Comparison of ENCODE assay signal across 8 cellular contexts in the genomic region with DNA sequence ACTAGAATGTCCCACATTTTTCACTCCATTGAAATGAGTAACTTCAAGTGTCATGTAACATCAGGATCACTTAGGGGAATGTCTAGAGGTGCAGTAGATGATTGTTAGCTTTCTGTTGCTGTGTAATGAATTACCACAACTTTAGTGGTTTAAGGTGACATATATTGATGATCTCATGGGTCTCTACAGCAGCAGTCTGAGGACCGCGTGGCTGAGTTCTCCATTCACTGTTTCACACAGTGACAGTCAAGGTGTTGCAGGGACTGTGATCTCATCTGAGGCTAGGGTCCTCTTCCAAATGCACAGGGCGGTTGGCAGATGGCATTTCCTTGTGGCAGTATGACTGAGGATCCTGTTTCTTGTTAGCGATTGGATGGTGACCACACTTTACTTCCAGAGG.
DNase-seq lines count a peak whose midpoint lies in the region; ATAC-seq, FAIRE-seq and TF ChIP-seq lines count a peak whose summit lies in the region.

No MANE protein-coding gene starts in this region.

- peak overlapping the region; percentile 10; the same call in 1 of the 2 replicates for H3K27ac Mint-ChIP-seq in WTC11

- no peak overlapping the region for H3K27ac ChIP-seq in pancreas
- no peak overlapping the region for H3K27ac ChIP-seq in A673 (ENCODE audit: low read depth, low read length, poor library complexity, severe bottlenecking)

- 0 out of 2 replicates have a peak, but pooled peaks cover 3% of the 10 kb centered on the region for H3K9me3 Mint-ChIP-seq in WTC11

- intact Hi-C loops in pancreas (cut with DNase I) = loop anchor here in 1 of 3 donors (10.0 kb wide), 1 partner anchor 61 kb away; no protein-coding TSS in a partner anchor
- intact Hi-C loops in A673 (cut with micrococcal nuclease; ENCODE audit: unreplicated experiment) = no loop called here

- POLR2A ChIA-PET in WTC11 (lab: Charles Lee) (no interaction called here), A673 (lab: Charles Lee; ENCODE audit: low non-redundant PET) (no interaction called here)

- WGBS in pancreas, 2 donors = 91% methylated on average over 4 of the region's 4 CpGs

- H3K9me3 ChIP-seq in pancreas (no peaks in the 10 kb centered on the region), A673 (ENCODE audit: low read depth, low read length, poor library complexity, severe bottlenecking) (no peaks in the 10 kb centered on the region)

- no peaks in the 10 kb centered on the region for H3K27me3 Mint-ChIP-seq in WTC11 (ENCODE audit: low read depth)

- H3K4me1 ChIP-seq in pancreas = peaks cover 5 to 30% (median 28%) of the 10 kb centered on the region in 3 donors
- no peaks in the 10 kb centered on the region for H3K4me1 ChIP-seq in A673 (ENCODE audit: insufficient read depth, low read length, poor library complexity, severe bottlenecking)

- peaks cover 2% of the 10 kb centered on the region; the same call in 1 of the 2 replicates for H3K4me1 Mint-ChIP-seq in WTC11

- no peak overlapping the region for H3K4me3 Mint-ChIP-seq in WTC11

- no peaks in the 10 kb centered on the region for H3K36me3 Mint-ChIP-seq in WTC11

- H3K27me3 ChIP-seq in pancreas (no peaks in the 10 kb centered on the region), A673 (replicated peaks; ENCODE audit: insufficient read depth, low read depth, low read length, poor library complexity) (no peaks in the 10 kb centered on the region)

- BruUV-seq in A673 (replicated peaks; lab: Mats Ljungman, UMichigan) = no TSS peak

- TF ChIP-seq CTCF in WTC11 (IDR thresholded peaks at IDR 0.05) (no peak), pancreas (IDR thresholded peaks at IDR 0.05) (no peak), A673 (conservative IDR thresholded peaks at IDR 0.05; ENCODE audit: low read depth, low read length) (no peak)

- DNase-seq in stimulated activated naive CD4-positive, alpha-beta T cell treated with Interleukin-2 at 50 U/mL for 16 hours (lab: John Stamatoyannopoulos, UW) = peak; percentile 50
- DNase-seq in stimulated activated naive CD4-positive, alpha-beta T cell (lab: John Stamatoyannopoulos, UW) = no peak
- DNase-seq in WTC11 (ENCODE audit: low spot score) = no peak
- DNase-seq in kidney glomerular epithelial cell (lab: John Stamatoyannopoulos, UW) = peak; percentile 6
- DNase-seq in pancreas = no peak
- no peak for DNase-seq in NCI-H128 (lab: John Stamatoyannopoulos, UW; ENCODE audit: unreplicated experiment)
- DNase-seq in A673 (ENCODE audit: low spot score) = no peak
- DNase-seq in anterior cingulate cortex (lab: John Stamatoyannopoulos, UW) = no peak

- H3K36me3 ChIP-seq in pancreas (no peaks in the 10 kb centered on the region), A673 (ENCODE audit: insufficient read depth, low read length, poor library complexity, severe bottlenecking) (no peaks in the 10 kb centered on the region)

- ATAC-seq in WTC11 (no peak), pancreas (no peak)

- CTCF ChIA-PET in WTC11 (lab: Charles Lee) (no interaction called here), A673 (lab: Charles Lee) (no interaction called here)

- H3K4me3 ChIP-seq in pancreas = no peak overlapping the region
- no peak overlapping the region for H3K4me3 ChIP-seq in A673 (ENCODE audit: low read depth, low read length, poor library complexity, severe bottlenecking)

- no peak for FAIRE-seq in pancreas (lab: Jason Lieb, UNC)

TF ChIP-seq in WTC11, 78 proteins besides CTCF, POLR2A, EP300 and RAD21:
- TF ChIP-seq, protein P1, sequence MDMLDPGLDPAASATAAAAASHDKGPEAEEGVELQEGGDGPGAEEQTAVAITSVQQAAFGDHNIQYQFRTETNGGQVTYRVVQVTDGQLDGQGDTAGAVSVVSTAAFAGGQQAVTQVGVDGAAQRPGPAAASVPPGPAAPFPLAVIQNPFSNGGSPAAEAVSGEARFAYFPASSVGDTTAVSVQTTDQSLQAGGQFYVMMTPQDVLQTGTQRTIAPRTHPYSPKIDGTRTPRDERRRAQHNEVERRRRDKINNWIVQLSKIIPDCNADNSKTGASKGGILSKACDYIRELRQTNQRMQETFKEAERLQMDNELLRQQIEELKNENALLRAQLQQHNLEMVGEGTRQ (CRISPR knock-in tag; IDR thresholded peaks at IDR 0.05) = no peak
- TF ChIP-seq, protein P2, sequence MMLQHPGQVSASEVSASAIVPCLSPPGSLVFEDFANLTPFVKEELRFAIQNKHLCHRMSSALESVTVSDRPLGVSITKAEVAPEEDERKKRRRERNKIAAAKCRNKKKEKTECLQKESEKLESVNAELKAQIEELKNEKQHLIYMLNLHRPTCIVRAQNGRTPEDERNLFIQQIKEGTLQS (CRISPR knock-in tag; conservative IDR thresholded peaks at IDR 0.05) = no peak
- TF ChIP-seq E2F1 (CRISPR knock-in tag; IDR thresholded peaks at IDR 0.05) = no peak
- no peak for TF ChIP-seq MYBL2 (CRISPR knock-in tag; IDR thresholded peaks at IDR 0.05)
- TF ChIP-seq ZNF263 (CRISPR knock-in tag; IDR thresholded peaks at IDR 0.05; ENCODE audit: low read depth) = no peak
- TF ChIP-seq ERG (CRISPR knock-in tag; IDR thresholded peaks at IDR 0.05) = no peak
- TF ChIP-seq ZNF232 (CRISPR knock-in tag; IDR thresholded peaks at IDR 0.05) = no peak
- no peak for TF ChIP-seq FOXJ3 (CRISPR knock-in tag; IDR thresholded peaks at IDR 0.05; ENCODE audit: borderline replicate concordance)
- no peak for TF ChIP-seq ZNF317 (CRISPR knock-in tag; IDR thresholded peaks at IDR 0.05; ENCODE audit: borderline replicate concordance, low read depth)
- TF ChIP-seq TEAD4 (CRISPR knock-in tag; IDR thresholded peaks at IDR 0.05) = no peak
- TF ChIP-seq ZNF121 (CRISPR knock-in tag; IDR thresholded peaks at IDR 0.05) = no peak

Comparison
In these comparisons a context has a peak if more than half of its experiments do, and no peak if none do; other contexts are left out.
1. DNase-seq: peak in stimulated activated naive CD4-positive, alpha-beta T cell treated with Interleukin-2 at 50 U/mL for 16 hours (single experiment) and kidney glomerular epithelial cell (single experiment); none in stimulated activated naive CD4-positive, alpha-beta T cell (0 of 6), WTC11 (single experiment), pancreas (0 of 6), NCI-H128 (single experiment), A673 (single experiment) and anterior cingulate cortex (0 of 58).